ENCODE assay signal across 1 cellular context in genomic region chr7:129052441-129052840, GRCh38.
TF ChIP-seq lines count a peak whose summit lies in the region.

No MANE protein-coding gene starts in this region.

TF ChIP-seq in GM12878, 131 proteins besides CTCF, POLR2A, EP300 and RAD21 (continued from another document):
- TF ChIP-seq, protein P1, sequence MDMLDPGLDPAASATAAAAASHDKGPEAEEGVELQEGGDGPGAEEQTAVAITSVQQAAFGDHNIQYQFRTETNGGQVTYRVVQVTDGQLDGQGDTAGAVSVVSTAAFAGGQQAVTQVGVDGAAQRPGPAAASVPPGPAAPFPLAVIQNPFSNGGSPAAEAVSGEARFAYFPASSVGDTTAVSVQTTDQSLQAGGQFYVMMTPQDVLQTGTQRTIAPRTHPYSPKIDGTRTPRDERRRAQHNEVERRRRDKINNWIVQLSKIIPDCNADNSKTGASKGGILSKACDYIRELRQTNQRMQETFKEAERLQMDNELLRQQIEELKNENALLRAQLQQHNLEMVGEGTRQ (IDR thresholded peaks at IDR 0.05; ENCODE audit: borderline replicate concordance, low read depth, low read length), result no peak
- TF ChIP-seq, protein P2, sequence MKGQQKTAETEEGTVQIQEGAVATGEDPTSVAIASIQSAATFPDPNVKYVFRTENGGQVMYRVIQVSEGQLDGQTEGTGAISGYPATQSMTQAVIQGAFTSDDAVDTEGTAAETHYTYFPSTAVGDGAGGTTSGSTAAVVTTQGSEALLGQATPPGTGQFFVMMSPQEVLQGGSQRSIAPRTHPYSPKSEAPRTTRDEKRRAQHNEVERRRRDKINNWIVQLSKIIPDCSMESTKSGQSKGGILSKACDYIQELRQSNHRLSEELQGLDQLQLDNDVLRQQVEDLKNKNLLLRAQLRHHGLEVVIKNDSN (IDR thresholded peaks at IDR 0.05; ENCODE audit: borderline replicate concordance, extremely low read length, insufficient read depth, low read depth, low read length), result no peak
- TF ChIP-seq LARP7 (IDR thresholded peaks at IDR 0.05) (no peak), ZZZ3 (IDR thresholded peaks at IDR 0.05; ENCODE audit: control insufficient read depth, insufficient read length, low read depth) (no peak)
